8 cellular contexts compared by ENCODE assay signal in the genomic region with DNA sequence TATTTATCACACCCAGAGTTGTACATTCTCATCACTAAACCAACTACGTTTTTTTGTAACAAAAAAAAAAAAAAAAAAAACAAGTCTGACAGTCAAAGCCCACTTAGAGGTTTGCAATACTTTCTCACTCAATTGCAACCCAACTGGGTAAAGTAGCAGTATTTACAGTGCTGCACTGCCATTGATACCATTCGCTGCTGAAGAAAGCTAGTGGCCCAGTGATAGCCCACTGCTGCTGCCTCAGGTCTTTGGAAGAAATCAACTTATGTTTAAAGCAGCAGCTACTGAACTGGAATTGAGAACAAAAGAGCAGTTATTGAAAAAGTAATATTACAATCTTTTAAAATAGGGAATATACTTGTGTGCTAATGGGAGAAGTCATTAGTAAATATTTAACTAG. TPM values are rescaled to one million over a fixed set of nuclear protein-coding genes. Genes with fewer than 3 reads are reported as not detected.
DNase-seq lines count a peak whose midpoint lies in the region; ATAC-seq and TF ChIP-seq lines count a peak whose summit lies in the region.

No MANE protein-coding gene starts in this region.

- H3K27me3 ChIP-seq in CD4-positive, CD25-positive, alpha-beta regulatory T cell (ENCODE audit: control insufficient read depth, insufficient read depth, low read length): no peaks in the 10 kb centered on the region

- ATAC-seq in CD4-positive, CD25-positive, alpha-beta regulatory T cell (ENCODE audit: low read depth in 2 of 2): no peak
- ATAC-seq in GM21447 (IDR thresholded peaks at IDR 0.05; ENCODE audit: unreplicated experiment): no peak

- H3K27ac ChIP-seq in CD4-positive, CD25-positive, alpha-beta regulatory T cell (ENCODE audit: insufficient read depth, low read length, poor library complexity, severe bottlenecking): peak overlapping the region; percentile 100

- H3K4me3 ChIP-seq in CD4-positive, CD25-positive, alpha-beta regulatory T cell (ENCODE audit: low read depth, low read length): peak overlapping the region; percentile 99

- peaks cover 48% of the 10 kb centered on the region for H3K36me3 Mint-ChIP-seq in CD4-positive, CD25-positive, alpha-beta regulatory T cell
- H3K36me3 Mint-ChIP-seq in nephron progenitor cell (ENCODE audit: low read depth): peaks cover 58% of the 10 kb centered on the region

- H3K36me3 ChIP-seq in CD4-positive, CD25-positive, alpha-beta regulatory T cell (ENCODE audit: control insufficient read depth, insufficient read depth, low read length): peaks cover 53% of the 10 kb centered on the region

- H3K27me3 Mint-ChIP-seq in CD4-positive, CD25-positive, alpha-beta regulatory T cell: peaks cover 24% of the 10 kb centered on the region
- no peaks in the 10 kb centered on the region for H3K27me3 Mint-ChIP-seq in nephron progenitor cell (ENCODE audit: low read depth, poor library complexity)

- no peak for DNase-seq in CD4-positive, CD25-positive, alpha-beta regulatory T cell
- DNase-seq in NAMALWA (ENCODE audit: low spot score): peak; percentile 30
- DNase-seq in dermis blood vessel endothelial cell: peak; percentile 27
- no peak for DNase-seq in nephron progenitor cell
- no peak for DNase-seq in NCI-H524 (lab: John Stamatoyannopoulos, UW)
- no peak for DNase-seq in activated CD4-positive, alpha-beta T cell treated with anti-CD3 and anti-CD28 coated beads, Interleukin-2, amount 50 U/mL, for 1 hour
- no peak for DNase-seq in NK-92 (lab: John Stamatoyannopoulos, UW; ENCODE audit: unreplicated experiment)

- peak overlapping the region in 2 of 3 donors; percentile 83 to 99 for H3K27ac Mint-ChIP-seq in CD4-positive, CD25-positive, alpha-beta regulatory T cell
- peak overlapping the region; percentile 85 for H3K27ac Mint-ChIP-seq in nephron progenitor cell

- H3K9me3 ChIP-seq in CD4-positive, CD25-positive, alpha-beta regulatory T cell (ENCODE audit: control insufficient read depth in 2 of 2, low read length in 2 of 2): no peaks in the 10 kb centered on the region

- peaks cover 40 to 74% (median 51%) of the 10 kb centered on the region in 4 donors for H3K4me1 Mint-ChIP-seq in CD4-positive, CD25-positive, alpha-beta regulatory T cell
- H3K4me1 Mint-ChIP-seq in nephron progenitor cell: peaks cover 75% of the 10 kb centered on the region

- peaks cover 66% of the 10 kb centered on the region for H3K4me1 ChIP-seq in CD4-positive, CD25-positive, alpha-beta regulatory T cell (ENCODE audit: control insufficient read depth, insufficient read depth, low read length, poor library complexity, severe bottlenecking)

- peak overlapping the region; percentile 94 to 99 (median 96) for H3K4me3 Mint-ChIP-seq in CD4-positive, CD25-positive, alpha-beta regulatory T cell
- H3K4me3 Mint-ChIP-seq in nephron progenitor cell: peak overlapping the region; percentile 94

- peaks cover 0 to 6% (median 0%) of the 10 kb centered on the region in 7 donors for H3K9me3 Mint-ChIP-seq in CD4-positive, CD25-positive, alpha-beta regulatory T cell
- no peaks in the 10 kb centered on the region for H3K9me3 Mint-ChIP-seq in nephron progenitor cell

- TF ChIP-seq CTCF in nephron progenitor cell (IDR thresholded peaks at IDR 0.05): no peak

RNA-seq across cellular contexts. Expression of gene HNRNPU, which starts 2.7 kb away (rescaled TPM):
- total RNA-seq in CD4-positive, CD25-positive, alpha-beta regulatory T cell: 523 TPM
- polyA plus RNA-seq in CD4-positive, CD25-positive, alpha-beta regulatory T cell: 100 to 1,000 TPM; 169 to 234 (median 216) TPM
- 395 and 520 TPM in 2 replicates for total RNA-seq in dermis blood vessel endothelial cell

RNA-seq across cellular contexts. Expression of gene COX20, which starts 26.2 kb away (rescaled TPM):
- total RNA-seq in CD4-positive, CD25-positive, alpha-beta regulatory T cell: 25.8 TPM
- 10 to 100 TPM; 32.0 to 42.2 (median 37.2) TPM for polyA plus RNA-seq in CD4-positive, CD25-positive, alpha-beta regulatory T cell
- total RNA-seq in dermis blood vessel endothelial cell: 16.8 and 33.0 TPM in 2 replicates

Comparison
In these comparisons a context has a peak if more than half of its experiments do, and no peak if none do; other contexts are left out.
1. DNase-seq: peak in NAMALWA (single experiment) and dermis blood vessel endothelial cell (single experiment); none in CD4-positive, CD25-positive, alpha-beta regulatory T cell (0 of 3), nephron progenitor cell (single experiment), NCI-H524 (0 of 2), activated CD4-positive, alpha-beta T cell treated with anti-CD3 and anti-CD28 coated beads, Interleukin-2, amount 50 U/mL, for 1 hour (single experiment) and NK-92 (single experiment).